9 cellular contexts compared by ENCODE assay signal in the genomic region with DNA sequence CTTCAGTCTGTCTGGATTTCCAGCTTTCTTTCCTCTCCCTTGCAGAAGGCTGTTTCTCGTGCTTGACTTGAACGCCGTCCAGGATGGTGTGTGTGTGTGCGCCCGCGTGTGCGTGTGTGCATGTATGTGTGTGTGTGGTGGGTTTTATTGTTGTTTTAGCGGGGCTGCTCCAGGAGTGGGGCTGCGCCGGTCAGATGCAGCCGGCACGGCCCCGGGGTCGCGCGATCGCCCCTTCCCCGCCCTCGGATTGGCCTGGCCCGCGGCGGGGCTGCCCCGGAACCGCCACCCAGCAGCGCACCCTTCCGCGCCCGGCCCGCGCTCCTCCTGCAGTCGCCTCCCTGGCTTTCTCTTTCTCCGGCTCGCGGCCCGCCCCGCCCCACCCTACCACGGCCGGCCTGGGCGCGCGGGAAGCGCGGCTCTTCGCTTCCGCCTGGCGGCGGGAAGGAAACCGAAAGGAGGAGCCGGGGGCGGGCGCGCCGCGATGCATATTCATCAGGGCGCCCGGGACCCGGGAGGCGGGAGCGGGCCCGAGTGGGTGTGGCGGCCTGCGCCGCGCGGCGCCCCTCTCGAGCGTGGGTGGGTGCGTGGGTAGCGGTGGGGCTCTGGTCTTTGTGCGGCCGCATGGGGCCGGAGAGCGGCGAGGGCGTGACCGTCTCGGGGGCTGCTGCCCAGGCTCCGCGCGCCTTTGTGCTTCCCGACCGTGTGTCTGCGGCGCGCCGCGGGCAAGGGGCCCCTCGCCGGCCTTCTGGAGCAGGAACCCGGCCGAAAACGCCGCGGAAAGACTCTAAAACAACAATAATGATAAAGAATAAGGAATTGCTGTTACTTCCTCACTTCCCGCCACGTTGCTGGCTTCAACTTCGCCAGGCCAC. TPM values are rescaled to one million over a fixed set of nuclear protein-coding genes. Genes with fewer than 3 reads are reported as not detected.
DNase-seq lines count a peak whose midpoint lies in the region; ATAC-seq and TF ChIP-seq lines count a peak whose summit lies in the region.
"Had no signal": no experiment of that assay in that cellular context is flagged by ENCODE, and none has a peak within 500 bp of the region (broad histone marks: within the 10 kb centered on the region; RNA-seq: fewer than 3 reads in every experiment).

No MANE protein-coding gene starts in this region.

- DNase-seq in AG09319 (ENCODE audit: extremely low read depth, low read depth) (no peak), NCI-H2196 treated with DMSO at 0.1 percent for 48 hours (lab: John Stamatoyannopoulos, UW; ENCODE audit: unreplicated experiment) (peak; percentile 99), left lobe of liver (ENCODE audit: low spot score) (peak; percentile 95)
- peak; percentile 53 to 67 for DNase-seq in activated CD4-positive, alpha-beta T cell treated with anti-CD3 and anti-CD28 coated beads for 24 hours (ENCODE audit: low read depth in 2 of 2)
- DNase-seq in stimulated activated CD4-positive, alpha-beta T cell treated with anti-CD3 and anti-CD28 coated beads, Interleukin-2, amount 100 ng/mL, for 24 hours = peak; percentile 75 to 82

- peak; percentile 37 for TF ChIP-seq CTCF in AG09319 (IDR thresholded peaks at IDR 0.05; ENCODE audit: low read depth, low read length)

- ATAC-seq in GM18867 (IDR thresholded peaks at IDR 0.05; ENCODE audit: unreplicated experiment) (peak; percentile 85), HG03066 (IDR thresholded peaks at IDR 0.05; ENCODE audit: low read depth, unreplicated experiment) (peak; percentile 81), left lobe of liver (peak; percentile 92)

- peak overlapping the region; percentile 93 for H3K27ac ChIP-seq in cingulate gyrus (ENCODE audit: low read depth, low read length)

RNA-seq across cellular contexts. Expression of a gene that starts 8.5 kb away (rescaled TPM):
- total RNA-seq in left lobe of liver = 38.4 TPM
- total RNA-seq: activated CD8-positive, alpha-beta memory T cell treated with anti-CD3 and anti-CD28 coated beads for 36 hours had no signal
